9 cellular contexts compared by ENCODE assay signal in the genomic region with DNA sequence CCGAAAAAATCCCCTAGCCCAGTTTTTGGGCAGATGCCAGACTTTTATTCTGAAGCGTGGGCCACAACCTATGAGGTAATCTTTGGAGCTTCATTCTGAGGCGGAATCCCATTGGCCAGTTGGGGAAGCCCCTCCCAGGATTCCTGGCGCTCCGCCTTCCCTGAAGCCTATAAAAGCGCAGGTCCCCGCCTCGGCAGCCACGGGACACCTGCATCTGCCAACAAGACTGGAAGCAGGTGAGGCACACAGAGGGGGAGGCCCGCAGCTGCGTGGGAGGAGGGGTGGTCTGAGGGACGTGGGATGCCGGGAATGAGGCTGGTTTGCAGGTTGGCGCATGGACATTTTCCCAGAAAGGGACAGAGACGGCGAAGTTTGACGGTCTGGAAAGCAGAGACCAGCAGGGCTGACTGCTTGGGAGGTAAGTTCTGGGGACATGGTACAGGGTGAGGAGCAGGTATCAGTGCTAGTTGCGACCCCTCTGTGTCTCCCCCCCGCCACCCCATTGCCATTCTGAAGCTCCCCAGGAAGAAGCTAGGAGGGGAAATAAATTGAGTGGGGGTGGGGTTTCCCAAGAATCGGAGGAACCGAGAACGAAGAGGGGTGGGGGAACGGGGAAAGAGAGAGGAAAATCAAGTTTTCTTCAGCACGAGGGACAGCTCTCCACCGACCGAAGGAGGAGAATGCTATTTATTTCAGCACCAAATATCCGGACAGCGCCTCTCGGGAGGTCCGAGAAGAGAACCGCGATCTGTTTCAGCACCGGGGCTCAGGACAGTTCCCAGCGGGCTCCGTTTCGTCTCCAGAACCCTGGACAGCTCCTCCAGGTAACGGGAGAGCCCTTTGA. TPM values are rescaled to one million over a fixed set of nuclear protein-coding genes. Genes with fewer than 3 reads are reported as not detected.
DNase-seq lines count a peak whose midpoint lies in the region; ATAC-seq and TF ChIP-seq lines count a peak whose summit lies in the region.
"Had no signal": no experiment of that assay in that cellular context is flagged by ENCODE, and none has a peak within 500 bp of the region (broad histone marks: within the 10 kb centered on the region; RNA-seq: fewer than 3 reads in every experiment).

No MANE protein-coding gene starts in this region.

- no peak for ATAC-seq in HG02798 (IDR thresholded peaks at IDR 0.05; ENCODE audit: poor library complexity, unreplicated experiment)

- no peaks in the 10 kb centered on the region for H3K9me3 ChIP-seq in liver (ENCODE audit: control insufficient read depth in 4 of 4, low read length in 3 of 4)
- H3K9me3 ChIP-seq: BLaER1 had no signal

- no peak overlapping the region for H3K9ac ChIP-seq in liver (ENCODE audit: low read depth in 1 of 2, low read length in 2 of 2)
- H3K9ac ChIP-seq: BLaER1 had no signal

- peak overlapping the region; percentile 10; the same call in 1 of the 2 replicates for H3K4me3 ChIP-seq in H7 (ENCODE audit: insufficient read depth, low read depth, low read length)
- H3K4me3 ChIP-seq in liver (ENCODE audit: low read depth in 1 of 3, low read length in 3 of 3) = no peak overlapping the region
- H3K4me3 ChIP-seq: BLaER1 had no signal

- TF ChIP-seq RAD21 in liver (IDR thresholded peaks at IDR 0.05) = no peak

- TF ChIP-seq CTCF in liver (IDR thresholded peaks at IDR 0.05; ENCODE audit: low read depth, low read length, missing input control) = no peak

- no peaks in the 10 kb centered on the region for H3K4me1 ChIP-seq in liver (ENCODE audit: control insufficient read depth in 4 of 4, insufficient read depth in 4 of 4, low read length in 3 of 4)

- WGBS in liver = 13% methylated on average over 37 of the region's 37 CpGs

- DNase-seq in 8988T (peak; percentile 49), H7 (peak; percentile 94), NCI-H345 treated with DMSO at 0.1 percent for 48 hours (lab: John Stamatoyannopoulos, UW; ENCODE audit: unreplicated experiment) (peak; percentile 86), dermis microvascular lymphatic vessel endothelial cell (ENCODE audit: low read depth in 2 of 2) (peak; percentile 61 to 84)
- peak; percentile 61 to 62 for DNase-seq in activated CD4-positive, alpha-beta T cell treated with anti-CD3 and anti-CD28 coated beads, Interleukin-2, amount 50 U/mL, for 4 hours
- peak; percentile 72 to 79 for DNase-seq in stimulated activated CD4-positive, alpha-beta T cell treated with anti-CD3 and anti-CD28 coated beads, Interleukin-4, amount 100 ng/mL, for 48 hours (ENCODE audit: low read depth in 2 of 2)

- H3K27ac ChIP-seq in liver (ENCODE audit: low read depth in 1 of 2, low read length in 2 of 2) = no peak overlapping the region
- H3K27ac ChIP-seq: BLaER1 had no signal

- no peaks in the 10 kb centered on the region for H3K36me3 ChIP-seq in H7 (replicated peaks; ENCODE audit: control insufficient read depth, insufficient read depth, low read length)
- no peaks in the 10 kb centered on the region for H3K36me3 ChIP-seq in liver (ENCODE audit: control insufficient read depth in 4 of 4, insufficient read depth in 3 of 4, low read depth in 1 of 4, low read length in 3 of 4)
- H3K36me3 ChIP-seq: BLaER1 had no signal

- H3K27me3 ChIP-seq in H7 (ENCODE audit: control insufficient read depth, insufficient read depth, low read length) (peaks cover 2% of the 10 kb centered on the region; the same call in 1 of the 2 replicates), liver (ENCODE audit: control insufficient read depth in 4 of 4, insufficient read depth in 4 of 4, low read length in 3 of 4) (no peaks in the 10 kb centered on the region)
- H3K27me3 ChIP-seq: BLaER1 had no signal

TF ChIP-seq in liver, 16 proteins besides CTCF, POLR2A, EP300 and RAD21:
- TF ChIP-seq, protein P1, sequence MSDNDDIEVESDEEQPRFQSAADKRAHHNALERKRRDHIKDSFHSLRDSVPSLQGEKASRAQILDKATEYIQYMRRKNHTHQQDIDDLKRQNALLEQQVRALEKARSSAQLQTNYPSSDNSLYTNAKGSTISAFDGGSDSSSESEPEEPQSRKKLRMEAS (IDR thresholded peaks at IDR 0.05) = no peak
- TF ChIP-seq HNF4A (conservative IDR thresholded peaks at IDR 0.05) (peak in 1 of 2 donors; percentile 51), FOXA2 (IDR thresholded peaks at IDR 0.05) (no peak), RXRA (IDR thresholded peaks at IDR 0.05) (peak; percentile 13 to 21), YY1 (IDR thresholded peaks at IDR 0.05) (no peak), GABPA (IDR thresholded peaks at IDR 0.05 in 1 of 2, conservative IDR thresholded peaks at IDR 0.05 in 1 of 2) (no peak), NR2F2 (IDR thresholded peaks at IDR 0.05) (peak; percentile 58), JUND (IDR thresholded peaks at IDR 0.05) (no peak), SP1 (IDR thresholded peaks at IDR 0.05) (no peak), HNF4G (IDR thresholded peaks at IDR 0.05) (no peak), TAF1 (conservative IDR thresholded peaks at IDR 0.05) (no peak), FOXA1 (IDR thresholded peaks at IDR 0.05) (no peak), EGR1 (IDR thresholded peaks at IDR 0.05; ENCODE audit: low read depth in 2 of 2) (no peak)
- TF ChIP-seq, protein P2, sequence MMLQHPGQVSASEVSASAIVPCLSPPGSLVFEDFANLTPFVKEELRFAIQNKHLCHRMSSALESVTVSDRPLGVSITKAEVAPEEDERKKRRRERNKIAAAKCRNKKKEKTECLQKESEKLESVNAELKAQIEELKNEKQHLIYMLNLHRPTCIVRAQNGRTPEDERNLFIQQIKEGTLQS (IDR thresholded peaks at IDR 0.05) = no peak
- TF ChIP-seq, protein P3, sequence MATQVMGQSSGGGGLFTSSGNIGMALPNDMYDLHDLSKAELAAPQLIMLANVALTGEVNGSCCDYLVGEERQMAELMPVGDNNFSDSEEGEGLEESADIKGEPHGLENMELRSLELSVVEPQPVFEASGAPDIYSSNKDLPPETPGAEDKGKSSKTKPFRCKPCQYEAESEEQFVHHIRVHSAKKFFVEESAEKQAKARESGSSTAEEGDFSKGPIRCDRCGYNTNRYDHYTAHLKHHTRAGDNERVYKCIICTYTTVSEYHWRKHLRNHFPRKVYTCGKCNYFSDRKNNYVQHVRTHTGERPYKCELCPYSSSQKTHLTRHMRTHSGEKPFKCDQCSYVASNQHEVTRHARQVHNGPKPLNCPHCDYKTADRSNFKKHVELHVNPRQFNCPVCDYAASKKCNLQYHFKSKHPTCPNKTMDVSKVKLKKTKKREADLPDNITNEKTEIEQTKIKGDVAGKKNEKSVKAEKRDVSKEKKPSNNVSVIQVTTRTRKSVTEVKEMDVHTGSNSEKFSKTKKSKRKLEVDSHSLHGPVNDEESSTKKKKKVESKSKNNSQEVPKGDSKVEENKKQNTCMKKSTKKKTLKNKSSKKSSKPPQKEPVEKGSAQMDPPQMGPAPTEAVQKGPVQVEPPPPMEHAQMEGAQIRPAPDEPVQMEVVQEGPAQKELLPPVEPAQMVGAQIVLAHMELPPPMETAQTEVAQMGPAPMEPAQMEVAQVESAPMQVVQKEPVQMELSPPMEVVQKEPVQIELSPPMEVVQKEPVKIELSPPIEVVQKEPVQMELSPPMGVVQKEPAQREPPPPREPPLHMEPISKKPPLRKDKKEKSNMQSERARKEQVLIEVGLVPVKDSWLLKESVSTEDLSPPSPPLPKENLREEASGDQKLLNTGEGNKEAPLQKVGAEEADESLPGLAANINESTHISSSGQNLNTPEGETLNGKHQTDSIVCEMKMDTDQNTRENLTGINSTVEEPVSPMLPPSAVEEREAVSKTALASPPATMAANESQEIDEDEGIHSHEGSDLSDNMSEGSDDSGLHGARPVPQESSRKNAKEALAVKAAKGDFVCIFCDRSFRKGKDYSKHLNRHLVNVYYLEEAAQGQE (IDR thresholded peaks at IDR 0.05) = peak; percentile 100
- TF ChIP-seq, protein P4, sequence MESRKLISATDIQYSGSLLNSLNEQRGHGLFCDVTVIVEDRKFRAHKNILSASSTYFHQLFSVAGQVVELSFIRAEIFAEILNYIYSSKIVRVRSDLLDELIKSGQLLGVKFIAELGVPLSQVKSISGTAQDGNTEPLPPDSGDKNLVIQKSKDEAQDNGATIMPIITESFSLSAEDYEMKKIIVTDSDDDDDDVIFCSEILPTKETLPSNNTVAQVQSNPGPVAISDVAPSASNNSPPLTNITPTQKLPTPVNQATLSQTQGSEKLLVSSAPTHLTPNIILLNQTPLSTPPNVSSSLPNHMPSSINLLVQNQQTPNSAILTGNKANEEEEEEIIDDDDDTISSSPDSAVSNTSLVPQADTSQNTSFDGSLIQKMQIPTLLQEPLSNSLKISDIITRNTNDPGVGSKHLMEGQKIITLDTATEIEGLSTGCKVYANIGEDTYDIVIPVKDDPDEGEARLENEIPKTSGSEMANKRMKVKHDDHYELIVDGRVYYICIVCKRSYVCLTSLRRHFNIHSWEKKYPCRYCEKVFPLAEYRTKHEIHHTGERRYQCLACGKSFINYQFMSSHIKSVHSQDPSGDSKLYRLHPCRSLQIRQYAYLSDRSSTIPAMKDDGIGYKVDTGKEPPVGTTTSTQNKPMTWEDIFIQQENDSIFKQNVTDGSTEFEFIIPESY (IDR thresholded peaks at IDR 0.05) = no peak
TF ChIP-seq in liver: peak in this region for 4.

RNA-seq across cellular contexts. Expression of a gene that starts 22.4 kb away (rescaled TPM):
- 16.1 and 17.2 TPM in 2 replicates for total RNA-seq in H7 (2014; rRNA removed; shearing (Covaris generic))
- total RNA-seq in dermis microvascular lymphatic vessel endothelial cell = 11.6 and 16.9 TPM in 2 replicates
- 10 to 100 TPM in 1 of 2 donors, 1 to 10 TPM in 1; 10.0 to 15.1 TPM for total RNA-seq in liver
- 1 to 10 TPM in 1 of 2 donors, under 1 TPM in 1; 0.25 to 4.9 TPM for polyA plus RNA-seq in liver

RNA-seq across cellular contexts. Expression of a gene that starts 45.5 kb away (rescaled TPM):
- total RNA-seq in H7 (2014; rRNA removed; shearing (Covaris generic)) = 36.2 and 41.7 TPM in 2 replicates
- total RNA-seq in dermis microvascular lymphatic vessel endothelial cell = 13.0 and 20.6 TPM in 2 replicates
- total RNA-seq in liver = 10 to 100 TPM; 27.3 to 74.5 TPM
- 10 to 100 TPM; 20.5 to 53.4 TPM for polyA plus RNA-seq in liver
